In the genomic region with DNA sequence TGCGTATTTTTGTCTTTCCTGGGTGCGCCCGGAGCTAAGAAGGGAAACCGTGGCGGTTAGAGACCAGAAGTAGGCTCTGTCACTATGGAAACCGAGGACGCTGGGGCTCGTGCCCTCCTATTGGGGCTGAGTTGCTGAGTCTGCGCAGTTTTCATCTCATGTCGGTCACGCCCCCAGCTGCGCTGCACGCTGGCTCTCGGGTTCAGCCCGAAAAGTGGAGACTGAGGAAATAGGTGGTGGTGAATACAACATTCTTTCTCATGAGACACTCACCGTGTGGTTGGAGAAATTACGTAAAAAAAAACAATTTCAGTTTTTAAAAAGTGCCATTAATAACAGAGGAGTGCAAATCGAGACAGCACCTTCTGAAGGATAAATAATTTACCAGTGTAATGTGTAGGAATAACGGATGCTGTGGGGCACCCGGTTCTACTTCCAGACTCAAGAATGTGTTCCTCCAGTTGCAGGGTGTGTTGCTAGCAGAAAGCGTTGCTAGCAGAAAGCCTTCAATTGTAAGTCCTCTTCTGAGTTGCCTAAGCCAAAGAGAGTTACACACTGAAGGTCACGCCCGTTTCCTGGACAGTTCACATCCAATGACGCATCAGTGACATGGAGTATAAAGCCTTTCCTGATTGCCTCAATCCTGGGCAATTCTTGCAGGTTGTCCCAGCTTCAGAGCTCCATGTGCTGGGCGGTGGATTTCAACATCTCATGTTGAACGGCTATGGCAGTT, we compare ENCODE assay signal across 8 cellular contexts. TPM values are rescaled to one million over a fixed set of nuclear protein-coding genes. Genes with fewer than 3 reads are reported as not detected.
A peak's percentile ranks its signal among the peaks of the same experiment; 100 is the strongest.
DNase-seq lines count a peak whose midpoint lies in the region; ATAC-seq and TF ChIP-seq lines count a peak whose summit lies in the region.

No MANE protein-coding gene starts in this region.

- peaks cover 8% of the 10 kb centered on the region for H3K9me3 Mint-ChIP-seq in activated naive CD4-positive, alpha-beta T cell treated with anti-CD3 and anti-CD28 coated beads, Interleukin-2, amount 10 ng/mL, durations not matched to agents 7 days and 5 days

- peak overlapping the region; percentile 32 for H3K4me3 ChIP-seq in SJSA1
- peak overlapping the region; percentile 50 for H3K4me3 ChIP-seq in suprapubic skin

- CTCF ChIA-PET in activated naive CD4-positive, alpha-beta T cell treated with anti-CD3 and anti-CD28 coated beads, Interleukin-2, amount 10 ng/mL, durations not matched to agents 7 days and 5 days (lab: Charles Lee) = interaction anchor here (1.0 to 1.5 kb wide), 2 partner anchors 12 to 40 kb away, joined by 3 read pairs; no protein-coding TSS in a partner anchor

- peak overlapping the region; percentile 70 for H3K4me3 Mint-ChIP-seq in activated naive CD4-positive, alpha-beta T cell treated with anti-CD3 and anti-CD28 coated beads, Interleukin-2, amount 10 ng/mL, durations not matched to agents 7 days and 5 days

- H3K27ac ChIP-seq in SJSA1 (no peak overlapping the region), suprapubic skin (peak overlapping the region; percentile 22)

- peaks cover 14% of the 10 kb centered on the region for H3K27me3 ChIP-seq in SJSA1 (replicated peaks)
- H3K27me3 ChIP-seq in suprapubic skin = peaks cover 14% of the 10 kb centered on the region

- H3K36me3 Mint-ChIP-seq in activated naive CD4-positive, alpha-beta T cell treated with anti-CD3 and anti-CD28 coated beads, Interleukin-2, amount 10 ng/mL, durations not matched to agents 7 days and 5 days = peaks cover 5% of the 10 kb centered on the region

- peak; percentile 94 for ATAC-seq in HG02571 (IDR thresholded peaks at IDR 0.05; ENCODE audit: unreplicated experiment)
- peak; percentile 94 for ATAC-seq in omental fat pad (ENCODE audit: low FRiP score)

- H3K27ac Mint-ChIP-seq in activated naive CD4-positive, alpha-beta T cell treated with anti-CD3 and anti-CD28 coated beads, Interleukin-2, amount 10 ng/mL, durations not matched to agents 7 days and 5 days = peak overlapping the region; percentile 72

- TF ChIP-seq CTCF in omental fat pad (IDR thresholded peaks at IDR 0.05) (no peak), suprapubic skin (IDR thresholded peaks at IDR 0.05) (no peak)

- H3K9me3 ChIP-seq in SJSA1 (replicated peaks) = no peaks in the 10 kb centered on the region; the same call in 1 of the 2 replicates
- H3K9me3 ChIP-seq in suprapubic skin = no peaks in the 10 kb centered on the region

- peaks cover 32% of the 10 kb centered on the region for H3K27me3 Mint-ChIP-seq in activated naive CD4-positive, alpha-beta T cell treated with anti-CD3 and anti-CD28 coated beads, Interleukin-2, amount 10 ng/mL, durations not matched to agents 7 days and 5 days

- H3K4me1 Mint-ChIP-seq in activated naive CD4-positive, alpha-beta T cell treated with anti-CD3 and anti-CD28 coated beads, Interleukin-2, amount 10 ng/mL, durations not matched to agents 7 days and 5 days = peaks cover 22% of the 10 kb centered on the region

- DNase-seq in GDM1 (lab: John Stamatoyannopoulos, UW) (peak; percentile 68), NAMALWA (ENCODE audit: low spot score) (peak; percentile 98), SJSA1 (ENCODE audit: low read depth in 1 of 2, low spot score in 2 of 2) (peak; percentile 38 to 86), glomerular visceral epithelial cell (ENCODE audit: extremely low spot score) (peak; percentile 68), omental fat pad (ENCODE audit: low spot score) (peak; percentile 70), suprapubic skin (ENCODE audit: low spot score in 2 of 2) (peak; percentile 91)
- DNase-seq in activated naive CD4-positive, alpha-beta T cell treated with anti-CD3 and anti-CD28 coated beads, Interleukin-2, amount 10 ng/mL, durations not matched to agents 7 days and 5 days = peak; percentile 96

- 0 out of 2 replicates have a peak, but pooled peaks cover 4% of the 10 kb centered on the region for H3K36me3 ChIP-seq in SJSA1
- no peaks in the 10 kb centered on the region for H3K36me3 ChIP-seq in suprapubic skin

- TF ChIP-seq POLR2A in suprapubic skin (IDR thresholded peaks at IDR 0.05) = no peak

- WGBS in suprapubic skin = 4% methylated on average over 26 of the region's 26 CpGs

- TF ChIP-seq EP300 in suprapubic skin (IDR thresholded peaks at IDR 0.05) = no peak

- peaks cover 4% of the 10 kb centered on the region; the same call in 1 of the 2 replicates for H3K4me1 ChIP-seq in SJSA1 (replicated peaks)
- H3K4me1 ChIP-seq in suprapubic skin = peaks cover 18% of the 10 kb centered on the region

RNA-seq across cellular contexts. Expression of a gene that starts 20.4 kb away (rescaled TPM):
- 26.0 and 31.3 TPM in 2 replicates for total RNA-seq in SJSA1 (2014; rRNA removed; shearing (Covaris generic))
- 10 to 100 TPM; 29.3 to 66.4 (median 51.6) TPM for total RNA-seq in omental fat pad
- total RNA-seq in suprapubic skin = 100 to 1,000 TPM; 102 to 193 (median 107) TPM

RNA-seq across cellular contexts. Expression of a gene that starts 26.6 kb away (rescaled TPM):
- total RNA-seq in SJSA1 (2014; rRNA removed; shearing (Covaris generic)) = 51.1 and 64.4 TPM in 2 replicates
- total RNA-seq in omental fat pad (10 to 100 TPM; 49.5 to 63.6 (median 59.4) TPM), suprapubic skin (100 to 1,000 TPM; 107 to 145 (median 110) TPM)

RNA-seq across cellular contexts. Expression of a gene that starts 41.6 kb away (rescaled TPM):
- total RNA-seq in SJSA1 (2014; rRNA removed; shearing (Covaris generic)) = 0.08 TPM in 1 of 2 replicates, not detected in the other
- 1 to 10 TPM in 1 of 4 donors, under 1 TPM in 1, not detected in 2; 0.37 to 1.3 TPM for total RNA-seq in omental fat pad
- total RNA-seq in suprapubic skin = under 1 TPM in 1 of 4 donors, not detected in 3; 0.34 TPM
